In genomic region chr12:1692221-1692620, GRCh38 we compare ENCODE assay signal across 9 cellular contexts. TPM values are rescaled to one million over a fixed set of nuclear protein-coding genes. Genes with fewer than 3 reads are reported as not detected.
DNase-seq lines count a peak whose midpoint lies in the region; ATAC-seq, FAIRE-seq and TF ChIP-seq lines count a peak whose summit lies in the region.
"Had no signal": no experiment of that assay in that cellular context is flagged by ENCODE, and none has a peak within 500 bp of the region (broad histone marks: within the 10 kb centered on the region; RNA-seq: fewer than 3 reads in every experiment).

No MANE protein-coding gene starts in this region.

- no peaks in the 10 kb centered on the region for H3K9me3 Mint-ChIP-seq in natural killer cell

- no peak for FAIRE-seq in bronchial epithelial cell (lab: Jason Lieb, UNC)

- H3K4me3 ChIP-seq in BLaER1 treated with 17β-estradiol and CSF1 and Interleukin-3, amounts not matched to agents 10 nM and 100 nM: peak overlapping the region; percentile 81 to 99 (median 94)
- H3K4me3 ChIP-seq in Jurkat, Clone E6-1 (ENCODE audit: low read length): peak overlapping the region; percentile 85
- peak overlapping the region; percentile 98 for H3K4me3 ChIP-seq in bronchial epithelial cell (ENCODE audit: low read depth, low read length)
- no peak overlapping the region for H3K4me3 ChIP-seq in uterus

- peak overlapping the region; percentile 95 to 99 (median 97) for H3K9ac ChIP-seq in BLaER1 treated with 17β-estradiol and CSF1 and Interleukin-3, amounts not matched to agents 10 nM and 100 nM

- H3K9me3 ChIP-seq in BLaER1 treated with 17β-estradiol and CSF1 and Interleukin-3, amounts not matched to agents 10 nM and 100 nM (replicated peaks in 1 of 11): no peaks in the 10 kb centered on the region
- no peaks in the 10 kb centered on the region for H3K9me3 ChIP-seq in uterus

- peak overlapping the region; percentile 97 for H3K4me3 Mint-ChIP-seq in natural killer cell

- no peak for DNase-seq in Jurkat, Clone E6-1 (ENCODE audit: low read depth, low spot score)
- no peak for DNase-seq in bronchial epithelial cell (ENCODE audit: low read depth)
- no peak for DNase-seq in natural killer cell
- DNase-seq in middle frontal gyrus (ENCODE audit: extremely low spot score, low spot score): no peak
- no peak for DNase-seq in uterus
- no peak for DNase-seq in NCI-H774 (lab: John Stamatoyannopoulos, UW)
- DNase-seq: NCI-H1105 treated with DMSO at 0.1 percent for 48 hours had no signal

- H3K27me3 Mint-ChIP-seq in natural killer cell (ENCODE audit: low read depth in 2 of 2): no peaks in the 10 kb centered on the region

- no peak for TF ChIP-seq POLR2A in uterus (IDR thresholded peaks at IDR 0.05)

- TF ChIP-seq CTCF in bronchial epithelial cell (IDR thresholded peaks at IDR 0.05; ENCODE audit: insufficient read depth, low read length, severe bottlenecking): no peak
- TF ChIP-seq CTCF in natural killer cell (IDR thresholded peaks at IDR 0.05): no peak
- no peak for TF ChIP-seq CTCF in uterus (IDR thresholded peaks at IDR 0.05)

- H3K27me3 ChIP-seq in BLaER1 treated with 17β-estradiol and CSF1 and Interleukin-3, amounts not matched to agents 10 nM and 100 nM: no peaks in the 10 kb centered on the region
- H3K27me3 ChIP-seq in bronchial epithelial cell (ENCODE audit: control insufficient read depth, insufficient read depth, low read length) (no peaks in the 10 kb centered on the region), uterus (no peaks in the 10 kb centered on the region)

- peaks cover 48 to 74% (median 59%) of the 10 kb centered on the region in 10 experiments for H3K4me1 ChIP-seq in BLaER1 treated with 17β-estradiol and CSF1 and Interleukin-3, amounts not matched to agents 10 nM and 100 nM
- H3K4me1 ChIP-seq in uterus: no peaks in the 10 kb centered on the region

- peak overlapping the region; percentile 73 to 94 (median 88) for H3K4me2 ChIP-seq in BLaER1 treated with 17β-estradiol and CSF1 and Interleukin-3, amounts not matched to agents 10 nM and 100 nM

- peaks cover 52 to 62% (median 61%) of the 10 kb centered on the region in 11 experiments; a peak in 21 of 22 replicates for H4K20me1 ChIP-seq in BLaER1 treated with 17β-estradiol and CSF1 and Interleukin-3, amounts not matched to agents 10 nM and 100 nM

- ATAC-seq in natural killer cell (no peak), GM18517 (IDR thresholded peaks at IDR 0.05; ENCODE audit: unreplicated experiment) (no peak)

- peak overlapping the region; percentile 97 for H3K27ac Mint-ChIP-seq in natural killer cell

- peaks cover 51 to 53% of the 10 kb centered on the region in 2 donors for H3K4me1 Mint-ChIP-seq in natural killer cell

- H3K36me3 ChIP-seq in BLaER1 treated with 17β-estradiol and CSF1 and Interleukin-3, amounts not matched to agents 10 nM and 100 nM: peaks cover 0 to 40% (median 28%) of the 10 kb centered on the region in 11 experiments; a peak in 17 of 22 replicates
- H3K36me3 ChIP-seq in bronchial epithelial cell (ENCODE audit: control insufficient read depth, insufficient read depth, low read length): no peaks in the 10 kb centered on the region
- H3K36me3 ChIP-seq in uterus: no peaks in the 10 kb centered on the region

- peak overlapping the region in 9 of 11 experiments; percentile 94 to 99 (median 97); a peak in 19 of 22 replicates for H3K27ac ChIP-seq in BLaER1 treated with 17β-estradiol and CSF1 and Interleukin-3, amounts not matched to agents 10 nM and 100 nM
- peak overlapping the region in 1 of 2 donors; percentile 96 for H3K27ac ChIP-seq in uterus

- intact Hi-C loops in natural killer cell (cut with micrococcal nuclease) (loop anchor here (5.0 kb wide), 1 partner anchor 50 kb away; no protein-coding TSS in a partner anchor), uterus (cut with DNase I; ENCODE audit: low total_unique reads) (no loop called here)

- no peaks in the 10 kb centered on the region for H3K36me3 Mint-ChIP-seq in natural killer cell

RNA-seq across cellular contexts. Expression of gene ADIPOR2, which starts 1.4 kb away (rescaled TPM):
- 51.3 TPM for polyA plus RNA-seq in Jurkat, Clone E6-1 (2012; ENCODE audit: insufficient read depth, insufficient read length)
- 41.6 and 61.2 TPM in 2 replicates for total RNA-seq in bronchial epithelial cell
- 10 to 100 TPM; 38.6 to 48.3 (median 44.0) TPM for total RNA-seq in natural killer cell
- 10 to 100 TPM; 30.3 to 71.2 (median 42.3) TPM for total RNA-seq in uterus

Comparison
In these comparisons a context has a peak if more than half of its experiments do, and no peak if none do; other contexts are left out.
1. H3K4me3 ChIP-seq: peak in BLaER1 treated with 17β-estradiol and CSF1 and Interleukin-3, amounts not matched to agents 10 nM and 100 nM (10 of 10), Jurkat, Clone E6-1 (single experiment) and bronchial epithelial cell (single experiment); none in uterus (0 of 2).